In genomic region chr9:126327750-126328120, GRCh38 we compare ENCODE assay signal across 8 cellular contexts. TPM values are rescaled to one million over a fixed set of nuclear protein-coding genes. Genes with fewer than 3 reads are reported as not detected.
DNase-seq lines count a peak whose midpoint lies in the region; ATAC-seq and TF ChIP-seq lines count a peak whose summit lies in the region.

No MANE protein-coding gene starts in this region.

- no peaks in the 10 kb centered on the region for H4K20me1 ChIP-seq in DOHH2 (ENCODE audit: control insufficient read depth, insufficient read depth, low read depth, low read length)

- H3K27ac ChIP-seq in DOHH2 (ENCODE audit: low read depth, low read length): no peak overlapping the region
- 0 out of 2 replicates have a peak overlapping the region, but pooled peaks have one; percentile 42 for H3K27ac ChIP-seq in SK-N-MC
- H3K27ac ChIP-seq in effector memory CD4-positive, alpha-beta T cell (ENCODE audit: insufficient read depth, low read length, poor library complexity, severe bottlenecking): no peak overlapping the region

- H3K4me1 ChIP-seq in DOHH2 (ENCODE audit: control insufficient read depth, low read length): peaks cover 4% of the 10 kb centered on the region; the same call in 1 of the 2 replicates
- H3K4me1 ChIP-seq in effector memory CD4-positive, alpha-beta T cell (ENCODE audit: control insufficient read depth, insufficient read depth, low read length, poor library complexity, severe bottlenecking): peaks cover 13% of the 10 kb centered on the region

- intact Hi-C loops in sciatic nerve (cut with DNase I): loop anchor here (10.0 kb wide), 1 partner anchor 67 kb away; no protein-coding TSS in a partner anchor

- H3K4me3 ChIP-seq in DOHH2 (ENCODE audit: low read length) (no peak overlapping the region), SK-N-MC (peak overlapping the region; percentile 79)
- no peak overlapping the region for H3K4me3 ChIP-seq in effector memory CD4-positive, alpha-beta T cell (ENCODE audit: insufficient read depth, low read depth, low read length, poor library complexity, severe bottlenecking)

- H3F3A ChIP-seq in DOHH2 (ENCODE audit: control insufficient read depth, insufficient read depth): no peaks in the 10 kb centered on the region

- no peak for TF ChIP-seq CTCF in DOHH2 (IDR thresholded peaks at IDR 0.05; ENCODE audit: low read depth, low read length, poor library complexity, severe bottlenecking)

- no peak overlapping the region for H3K9ac ChIP-seq in SK-N-MC (ENCODE audit: insufficient read length)

- H3K27me3 ChIP-seq in DOHH2 (ENCODE audit: control insufficient read depth, low read length): peaks cover 36% of the 10 kb centered on the region
- no peaks in the 10 kb centered on the region for H3K27me3 ChIP-seq in effector memory CD4-positive, alpha-beta T cell (replicated peaks; ENCODE audit: control insufficient read depth, insufficient read depth, low read length, poor library complexity, severe bottlenecking)

- H3K4me2 ChIP-seq in DOHH2 (ENCODE audit: low read length): 0 out of 2 replicates have a peak overlapping the region, but pooled peaks have one; percentile 60

- H3K9me3 ChIP-seq in DOHH2 (ENCODE audit: control insufficient read depth, insufficient read depth, low read length): peaks cover 11% of the 10 kb centered on the region; the same call in 1 of the 2 replicates
- H3K9me3 ChIP-seq in SK-N-MC (ENCODE audit: low read depth, low read length): no peaks in the 10 kb centered on the region; the same call in 1 of the 2 replicates
- no peaks in the 10 kb centered on the region for H3K9me3 ChIP-seq in effector memory CD4-positive, alpha-beta T cell (ENCODE audit: control insufficient read depth, low read length)

- H3K79me2 ChIP-seq in DOHH2 (ENCODE audit: control insufficient read depth, low read length): no peaks in the 10 kb centered on the region

- DNase-seq in SK-N-MC (ENCODE audit: low read depth, low spot score) (no peak), globus pallidus (ENCODE audit: low spot score) (peak; percentile 77), sciatic nerve (ENCODE audit: low spot score) (no peak), NCI-H128 (lab: John Stamatoyannopoulos, UW; ENCODE audit: unreplicated experiment) (no peak), iPS-NIHi11 (ENCODE audit: low spot score) (no peak)
- DNase-seq in effector memory CD4-positive, alpha-beta T cell: no peak

- no peaks in the 10 kb centered on the region for H3K9me2 ChIP-seq in DOHH2 (replicated peaks; ENCODE audit: control insufficient read depth, low read length)

- no peaks in the 10 kb centered on the region for H3K36me3 ChIP-seq in DOHH2 (ENCODE audit: control insufficient read depth, low read length)
- no peaks in the 10 kb centered on the region for H3K36me3 ChIP-seq in SK-N-MC (ENCODE audit: insufficient read depth, low read length)
- no peaks in the 10 kb centered on the region for H3K36me3 ChIP-seq in effector memory CD4-positive, alpha-beta T cell (ENCODE audit: control insufficient read depth, insufficient read depth, low read length)

- ATAC-seq in sciatic nerve: peak; percentile 12
- no peak for ATAC-seq in GM21423 (IDR thresholded peaks at IDR 0.05; ENCODE audit: unreplicated experiment)

RNA-seq across cellular contexts. Expression of gene MVB12B, which starts 1.1 kb away (rescaled TPM):
- total RNA-seq in sciatic nerve: 65.7 TPM
